Comparison of ENCODE assay signal across 8 cellular contexts in genomic region chr3:98817546-98817945, GRCh38. TPM values are rescaled to one million over a fixed set of nuclear protein-coding genes. Genes with fewer than 3 reads are reported as not detected.
A peak's percentile ranks its signal among the peaks of the same experiment; 100 is the strongest.
DNase-seq lines count a peak whose midpoint lies in the region; ATAC-seq and TF ChIP-seq lines count a peak whose summit lies in the region.

No MANE protein-coding gene starts in this region.

- no peak for TF ChIP-seq EP300 in upper lobe of left lung (IDR thresholded peaks at IDR 0.05)

- TF ChIP-seq POLR2A in upper lobe of left lung (IDR thresholded peaks at IDR 0.05), result no peak

- no peaks in the 10 kb centered on the region for H3K27me3 ChIP-seq in upper lobe of left lung

- H3K4me1 ChIP-seq in upper lobe of left lung, result peaks cover 0 to 2% (median 0%) of the 10 kb centered on the region in 4 donors

- peaks cover 0 to 16% (median under 1%) of the 10 kb centered on the region in 4 donors for H3K36me3 ChIP-seq in upper lobe of left lung

- 26 to 33% methylated on average over 1 of the region's 1 CpG for WGBS in upper lobe of left lung, 2 donors

- H3K27ac ChIP-seq in upper lobe of left lung, result no peak overlapping the region

- intact Hi-C loops in left colon (cut with DNase I, micrococcal nuclease), result loop anchor here in 1 of 2 donors (5.0 kb wide), 2 partner anchors 175 to 215 kb away; no protein-coding TSS in a partner anchor

- no peaks in the 10 kb centered on the region for H3K9me3 ChIP-seq in upper lobe of left lung

- H3K4me3 ChIP-seq in upper lobe of left lung, result no peak overlapping the region

- DNase-seq in DMS79 treated with DMSO at 0.1 percent for 48 hours (lab: John Stamatoyannopoulos, UW) (peak; percentile 37), NCI-H69 (lab: John Stamatoyannopoulos, UW) (peak; percentile 11), T47D (ENCODE audit: low read depth in 1 of 2, low spot score in 1 of 2) (peak; percentile 37 to 59), left colon (no peak), upper lobe of left lung (no peak)

- peak; percentile 59 to 80 (median 78) for TF ChIP-seq CTCF in upper lobe of left lung (IDR thresholded peaks at IDR 0.05)

- ATAC-seq in GM19463 (IDR thresholded peaks at IDR 0.05; ENCODE audit: unreplicated experiment) (peak; percentile 67), HG03521 (IDR thresholded peaks at IDR 0.05; ENCODE audit: unreplicated experiment) (peak; percentile 90), left colon (peak; percentile 73), upper lobe of left lung (ENCODE audit: low FRiP score in 2 of 2) (peak in 1 of 2 donors; percentile 90), HG02571 (IDR thresholded peaks at IDR 0.05; ENCODE audit: unreplicated experiment) (no peak)

- in situ Hi-C loops in T47D (cut with HindIII; ENCODE audit: low pct_unique_long_range_greater_than_20kb, low sequenced_read_pairs), result no loop called here

RNA-seq across cellular contexts. Expression of gene ST3GAL6, which starts 54.4 kb away (rescaled TPM):
- total RNA-seq in left colon (1 to 10 TPM; 1.7 to 2.8 TPM), upper lobe of left lung (10 to 100 TPM; 11.2 to 29.3 (median 24.5) TPM)

Comparison
In these comparisons a context has a peak if more than half of its experiments do, and no peak if none do; other contexts are left out.
1. DNase-seq: peak in DMS79 treated with DMSO at 0.1 percent for 48 hours (single experiment), NCI-H69 (single experiment) and T47D (2 of 2); none in left colon (0 of 2) and upper lobe of left lung (0 of 2).